Comparison of ENCODE assay signal across 2 cellular contexts in genomic region chr17:59527325-59527917, GRCh38.
TF ChIP-seq lines count a peak whose summit lies in the region.

No MANE protein-coding gene starts in this region.

TF ChIP-seq in HepG2, 621 proteins besides CTCF, POLR2A, EP300 and RAD21 (continued from another document):
- TF ChIP-seq ZNF770 (CRISPR knock-in tag; IDR thresholded peaks at IDR 0.05): peak; percentile 51; the same call in 1 of the 2 replicates
- no peak for TF ChIP-seq ZMAT3 (CRISPR knock-in tag; conservative IDR thresholded peaks at IDR 0.05)
- no peak for TF ChIP-seq NR2F6 (IDR thresholded peaks at IDR 0.05)
- no peak for TF ChIP-seq NR2F6 (CRISPR knock-in tag; IDR thresholded peaks at IDR 0.05)
- TF ChIP-seq SNAPC4 (CRISPR knock-in tag; IDR thresholded peaks at IDR 0.05): peak; percentile 91
- no peak for TF ChIP-seq ZNF839 (CRISPR knock-in tag; IDR thresholded peaks at IDR 0.05; ENCODE audit: borderline replicate concordance)
- TF ChIP-seq LCORL (IDR thresholded peaks at IDR 0.05): no peak
- TF ChIP-seq LCORL (CRISPR knock-in tag; IDR thresholded peaks at IDR 0.05): no peak
- TF ChIP-seq ZNF546 (CRISPR knock-in tag; conservative IDR thresholded peaks at IDR 0.05): no peak
- peak; percentile 67; the same call in 1 of the 2 replicates for TF ChIP-seq SNAPC2 (CRISPR knock-in tag; IDR thresholded peaks at IDR 0.05)
- TF ChIP-seq SMAD1 (CRISPR knock-in tag; IDR thresholded peaks at IDR 0.05; ENCODE audit: borderline replicate concordance, low read depth): no peak
TF ChIP-seq in HepG2: peak in this region for 3.

TF ChIP-seq in HEK293, 187 proteins besides CTCF, POLR2A, EP300 and RAD21 (continued from another document):
- 0 out of 2 replicates have a peak, but pooled peaks have one; percentile 34 for TF ChIP-seq ZNF18 (tag by site-specific recombination; IDR thresholded peaks at IDR 0.05)
- no peak for TF ChIP-seq ZNF433 (tag by site-specific recombination; IDR thresholded peaks at IDR 0.05; ENCODE audit: low read depth)
